In the genomic region with DNA sequence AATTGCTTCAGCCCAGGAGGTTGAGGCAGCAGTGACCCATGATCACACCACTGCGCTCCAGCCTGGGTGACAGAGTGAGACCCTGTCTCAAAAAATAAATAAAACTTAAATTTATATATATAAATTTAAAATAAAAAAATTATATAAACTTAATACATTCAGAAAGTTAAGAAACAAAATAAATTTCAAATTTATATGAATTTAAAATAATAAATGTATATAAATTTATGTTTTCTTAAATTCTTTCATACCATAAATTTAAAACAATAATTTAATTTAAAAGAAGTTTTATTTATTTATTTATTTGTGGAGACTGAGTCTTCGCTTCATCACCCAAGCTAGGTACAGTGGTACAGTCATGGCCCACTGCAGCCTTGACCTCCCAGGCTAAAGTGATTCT, we compare ENCODE assay signal across 26 cellular contexts.
"Had no signal": no experiment of that assay in that cellular context is flagged by ENCODE, and none has a peak within 500 bp of the region (broad histone marks: within the 10 kb centered on the region; RNA-seq: fewer than 3 reads in every experiment).

No MANE protein-coding gene starts in this region.

- FAIRE-seq: astrocyte, bronchial epithelial cell had no signal

- H3K9me3 ChIP-seq: gastrocnemius medialis, heart left ventricle had no signal

- H3K27ac ChIP-seq: brain microvascular endothelial cell, gastrocnemius medialis, heart left ventricle had no signal

- H3K27me3 ChIP-seq: brain microvascular endothelial cell, gastrocnemius medialis, heart left ventricle had no signal

- H3K4me3 ChIP-seq: gastrocnemius medialis, heart left ventricle had no signal

- DNase-seq: activated CD4-positive, alpha-beta T cell treated with anti-CD3 and anti-CD28 coated beads for 1 hour; activated CD4-positive, alpha-beta T cell treated with anti-CD3 and anti-CD28 coated beads for 4 hours; activated CD4-positive, alpha-beta T cell treated with anti-CD3 and anti-CD28 coated beads, Interleukin-2, amount 10 ng/mL, durations not matched to agents 7 days and 5 days; activated CD4-positive, alpha-beta T cell treated with anti-CD3 and anti-CD28 coated beads, Interleukin-2, amount 50 U/mL, for 48 hours; activated CD8-positive, alpha-beta memory T cell treated with anti-CD3 and anti-CD28 coated beads for 24 hours; activated effector memory CD4-positive, alpha-beta T cell treated with Interleukin-2 at 50 U/mL for 16 hours; activated gamma-delta T cell treated with Interleukin-2 at 50 U/mL for 16 hours; activated naive CD4-positive, alpha-beta T cell treated with anti-CD3 and anti-CD28 coated beads, Interleukin-2, amount 50 U/mL, for 16 hours; activated naive CD4-positive, alpha-beta T cell treated with Interleukin-2 at 50 U/mL for 16 hours; activated T-cell treated with anti-CD3 and anti-CD28 coated beads, Interleukin-2, amount 50 U/mL, for 4 hours; amniotic stem cell; anterior cingulate cortex; brain microvascular endothelial cell; cortex of kidney; dermis blood vessel endothelial cell; effector CD8-positive, alpha-beta T cell; foreskin fibroblast; gastrocnemius medialis; glutamatergic neuron; heart left ventricle; T-helper 1 cell; T-helper 17 cell; T1000 had no signal

- H3K36me3 ChIP-seq: brain microvascular endothelial cell had no signal

- ATAC-seq: activated T-cell treated with anti-CD3 and anti-CD28 coated beads, Interleukin-2, amount 50 U/mL, for 4 hours; esophagus mucosa; gastrocnemius medialis; heart left ventricle; T-helper 17 cell had no signal
